In genomic region chr14:75653563-75653962, GRCh38 we compare ENCODE assay signal across 1 cellular context.
TF ChIP-seq lines count a peak whose summit lies in the region.

No MANE protein-coding gene starts in this region.

TF ChIP-seq in HepG2, 621 proteins besides CTCF, POLR2A, EP300 and RAD21:
- TF ChIP-seq MED13 (CRISPR knock-in tag; IDR thresholded peaks at IDR 0.05) = no peak
- no peak for TF ChIP-seq ZBTB46 (CRISPR knock-in tag; IDR thresholded peaks at IDR 0.05; ENCODE audit: borderline replicate concordance)
- no peak for TF ChIP-seq BATF2 (CRISPR knock-in tag; IDR thresholded peaks at IDR 0.05)
- TF ChIP-seq HNF4A (CRISPR knock-in tag; IDR thresholded peaks at IDR 0.05) = no peak
- TF ChIP-seq KLF11 (CRISPR knock-in tag; IDR thresholded peaks at IDR 0.05) = no peak
- TF ChIP-seq SP5 (CRISPR knock-in tag; IDR thresholded peaks at IDR 0.05; ENCODE audit: borderline replicate concordance, low read depth) = no peak
- no peak for TF ChIP-seq ZZZ3 (CRISPR knock-in tag; IDR thresholded peaks at IDR 0.05; ENCODE audit: borderline replicate concordance)
- TF ChIP-seq JDP2 (CRISPR knock-in tag; IDR thresholded peaks at IDR 0.05; ENCODE audit: borderline replicate concordance) = no peak
- no peak for TF ChIP-seq ZNF318 (CRISPR knock-in tag; IDR thresholded peaks at IDR 0.05)
- TF ChIP-seq ZNF343 (CRISPR knock-in tag; IDR thresholded peaks at IDR 0.05) = no peak
- no peak for TF ChIP-seq ZNF576 (CRISPR knock-in tag; IDR thresholded peaks at IDR 0.05)
- TF ChIP-seq ZFP62 (CRISPR knock-in tag; IDR thresholded peaks at IDR 0.05) = no peak
- no peak for TF ChIP-seq SALL2 (CRISPR knock-in tag; IDR thresholded peaks at IDR 0.05)
- TF ChIP-seq ZNF230 (CRISPR knock-in tag; IDR thresholded peaks at IDR 0.05) = no peak
- no peak for TF ChIP-seq CBX1 (IDR thresholded peaks at IDR 0.05; ENCODE audit: low read depth)
- no peak for TF ChIP-seq TBP (CRISPR knock-in tag; IDR thresholded peaks at IDR 0.05)
- TF ChIP-seq RNF219 (CRISPR knock-in tag; IDR thresholded peaks at IDR 0.05) = no peak
- no peak for TF ChIP-seq PHF5A (CRISPR knock-in tag; IDR thresholded peaks at IDR 0.05; ENCODE audit: low read depth, unreplicated experiment)
- no peak for TF ChIP-seq ZBTB10 (CRISPR knock-in tag; IDR thresholded peaks at IDR 0.05; ENCODE audit: borderline replicate concordance)
